23 cellular contexts compared by ENCODE assay signal in the genomic region with DNA sequence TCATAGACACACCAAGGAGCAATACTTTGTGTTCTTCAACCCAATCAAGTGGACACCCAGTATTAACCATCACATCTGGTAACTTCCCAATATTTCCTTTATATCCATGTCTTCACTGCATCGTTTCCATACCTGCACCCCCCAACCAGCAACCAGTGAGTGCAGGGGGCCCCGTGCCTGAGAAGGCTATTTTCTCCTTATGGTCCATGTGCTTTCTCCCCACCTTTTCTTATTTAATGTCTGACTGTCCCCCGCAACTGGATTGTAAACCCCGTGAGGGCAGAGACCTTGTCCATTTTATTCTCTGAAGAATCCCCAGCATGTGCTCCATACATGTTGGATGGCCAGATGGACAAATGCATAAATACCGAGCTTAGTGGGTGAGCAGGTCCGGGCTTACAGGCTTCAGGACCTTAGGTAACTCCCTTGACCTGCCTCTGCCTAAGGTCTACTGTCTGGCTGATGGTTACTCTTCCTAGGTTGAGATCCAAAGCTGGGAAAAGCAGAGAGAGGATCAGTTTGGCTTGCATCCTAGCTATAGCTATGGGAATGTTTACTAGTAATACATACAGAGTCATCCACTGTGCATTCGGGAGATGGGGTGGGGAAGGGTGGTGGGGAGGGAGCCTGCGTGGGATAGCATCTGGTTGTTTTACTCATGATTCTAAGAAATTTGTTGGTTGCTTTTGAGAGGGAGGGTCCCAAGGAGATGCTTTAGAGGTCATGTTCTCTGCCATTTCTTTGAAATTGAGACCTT. TPM values are rescaled to one million over a fixed set of nuclear protein-coding genes. Genes with fewer than 3 reads are reported as not detected.
DNase-seq lines count a peak whose midpoint lies in the region; ATAC-seq and TF ChIP-seq lines count a peak whose summit lies in the region.
"Had no signal": no experiment of that assay in that cellular context is flagged by ENCODE, and none has a peak within 500 bp of the region (broad histone marks: within the 10 kb centered on the region; RNA-seq: fewer than 3 reads in every experiment).

No MANE protein-coding gene starts in this region.

- DNase-seq in right atrium auricular region (ENCODE audit: low spot score) (peak; percentile 38), left cardiac atrium (no peak), occipital lobe (lab: John Stamatoyannopoulos, UW) (no peak), MV-4-11 (lab: John Stamatoyannopoulos, UW) (no peak), HFFc6 (no peak), activated gamma-delta T cell (lab: John Stamatoyannopoulos, UW) (no peak)
- no peak for DNase-seq in effector memory CD8-positive, alpha-beta T cell
- DNase-seq: AML-193; CD4-positive, alpha-beta T cell; COR-L47; NCI-H1092; NCI-H1436; NCI-H187 treated with DMSO at 0.1 percent for 48 hours; NCI-H2171 treated with DMSO at 0.1 percent for 48 hours; NCI-H524; NCI-H774; Right ventricle myocardium superior; RPMI8226 had no signal

- intact Hi-C loops in left cardiac atrium (cut with DNase I), result loop anchor here in 1 of 2 donors (5.0 kb wide), 1 partner anchor 36 kb away; no protein-coding TSS in a partner anchor

- H3K4me3 ChIP-seq in right atrium auricular region, result no peak overlapping the region
- H3K4me3 ChIP-seq: BLaER1 treated with 17β-estradiol and CSF1 and Interleukin-3, amounts not matched to agents 10 nM and 100 nM; SJSA1 had no signal

- H3K9me3 ChIP-seq in right atrium auricular region, result no peaks in the 10 kb centered on the region
- H3K9me3 ChIP-seq: BLaER1 treated with 17β-estradiol and CSF1 and Interleukin-3, amounts not matched to agents 10 nM and 100 nM; SJSA1 had no signal

- no peak for ATAC-seq in left cardiac atrium
- no peak for ATAC-seq in activated T-helper 17 cell treated with anti-CD3 and anti-CD28 coated beads, Interleukin-2, amount 50 U/mL, for 72 hours (replicated peaks)
- no peak for ATAC-seq in effector memory CD8-positive, alpha-beta T cell (replicated peaks)
- ATAC-seq: HCT116 had no signal

- no peaks in the 10 kb centered on the region for H3K9me3 Mint-ChIP-seq in activated T-helper 17 cell treated with anti-CD3 and anti-CD28 coated beads, Interleukin-2, amount 50 U/mL, for 72 hours
- H3K9me3 Mint-ChIP-seq in effector memory CD8-positive, alpha-beta T cell, result no peaks in the 10 kb centered on the region
- no peaks in the 10 kb centered on the region for H3K9me3 Mint-ChIP-seq in HFFc6
- H3K9me3 Mint-ChIP-seq: CD4-positive, alpha-beta T cell had no signal

- no peaks in the 10 kb centered on the region for H3K27me3 Mint-ChIP-seq in activated T-helper 17 cell treated with anti-CD3 and anti-CD28 coated beads, Interleukin-2, amount 50 U/mL, for 72 hours
- no peaks in the 10 kb centered on the region for H3K27me3 Mint-ChIP-seq in effector memory CD8-positive, alpha-beta T cell
- H3K27me3 Mint-ChIP-seq in HFFc6 (ENCODE audit: insufficient read depth), result peaks cover 34% of the 10 kb centered on the region
- H3K27me3 Mint-ChIP-seq: CD4-positive, alpha-beta T cell had no signal

- H3K27me3 ChIP-seq in right atrium auricular region, result no peaks in the 10 kb centered on the region
- H3K27me3 ChIP-seq: BLaER1 treated with 17β-estradiol and CSF1 and Interleukin-3, amounts not matched to agents 10 nM and 100 nM; SJSA1 had no signal

- TF ChIP-seq CTCF in right atrium auricular region (IDR thresholded peaks at IDR 0.05) (no peak), HFFc6 (IDR thresholded peaks at IDR 0.05) (no peak)

- peaks cover 28% of the 10 kb centered on the region for H3K4me1 Mint-ChIP-seq in activated T-helper 17 cell treated with anti-CD3 and anti-CD28 coated beads, Interleukin-2, amount 50 U/mL, for 72 hours
- H3K4me1 Mint-ChIP-seq in effector memory CD8-positive, alpha-beta T cell (ENCODE audit: low read depth in 2 of 2), result peaks cover 14 to 26% of the 10 kb centered on the region in 2 donors
- peaks cover 33% of the 10 kb centered on the region for H3K4me1 Mint-ChIP-seq in HFFc6 (ENCODE audit: low read depth)

- H3K4me3 Mint-ChIP-seq in activated T-helper 17 cell treated with anti-CD3 and anti-CD28 coated beads, Interleukin-2, amount 50 U/mL, for 72 hours, result no peak overlapping the region
- H3K4me3 Mint-ChIP-seq in effector memory CD8-positive, alpha-beta T cell, result no peak overlapping the region
- H3K4me3 Mint-ChIP-seq in HFFc6, result no peak overlapping the region
- H3K4me3 Mint-ChIP-seq: CD4-positive, alpha-beta T cell had no signal

- peaks cover 0 to 7% of the 10 kb centered on the region in 2 donors for H3K4me1 ChIP-seq in right atrium auricular region

- H3K27ac Mint-ChIP-seq in activated T-helper 17 cell treated with anti-CD3 and anti-CD28 coated beads, Interleukin-2, amount 50 U/mL, for 72 hours, result peak overlapping the region; percentile 65
- H3K27ac Mint-ChIP-seq in effector memory CD8-positive, alpha-beta T cell, result peak overlapping the region; percentile 81 to 87
- no peak overlapping the region for H3K27ac Mint-ChIP-seq in HFFc6
- H3K27ac Mint-ChIP-seq: CD4-positive, alpha-beta T cell had no signal

- H3K27ac ChIP-seq in right atrium auricular region, result no peak overlapping the region
- H3K27ac ChIP-seq: BLaER1 treated with 17β-estradiol and CSF1 and Interleukin-3, amounts not matched to agents 10 nM and 100 nM; HL-60; SJSA1 had no signal

- H3K36me3 ChIP-seq in right atrium auricular region, result no peaks in the 10 kb centered on the region
- H3K36me3 ChIP-seq: SJSA1 had no signal

- no peaks in the 10 kb centered on the region for H3K36me3 Mint-ChIP-seq in activated T-helper 17 cell treated with anti-CD3 and anti-CD28 coated beads, Interleukin-2, amount 50 U/mL, for 72 hours (ENCODE audit: low read depth)
- peaks cover 3% of the 10 kb centered on the region for H3K36me3 Mint-ChIP-seq in effector memory CD8-positive, alpha-beta T cell (ENCODE audit: insufficient read depth)
- no peaks in the 10 kb centered on the region for H3K36me3 Mint-ChIP-seq in HFFc6 (ENCODE audit: low read depth)

RNA-seq across cellular contexts. Expression of gene PXYLP1, which starts 41.5 kb away (rescaled TPM):
- total RNA-seq in right atrium auricular region (10 to 100 TPM in 1 of 2 donors, 1 to 10 TPM in 1; 7.5 to 14.5 TPM), left cardiac atrium (10 to 100 TPM in 1 of 2 donors, 1 to 10 TPM in 1; 5.6 to 10.8 TPM), occipital lobe (42.4 TPM)
- total RNA-seq in activated T-helper 17 cell treated with anti-CD3 and anti-CD28 coated beads, Interleukin-2, amount 50 U/mL, for 72 hours, result 10 to 100 TPM in 1 of 2 donors, 1 to 10 TPM in 1; 5.7 to 11.4 TPM
- total RNA-seq in HFFc6 (2021; fragmentation: NEBNext Ultra II Directional; extraction: Animal tissue kit (Norgen Biotek cat#: 25700)), result 1 to 10 TPM; 4.5 to 5.4 (median 4.6) TPM
